Comparison of ENCODE assay signal across 8 cellular contexts in genomic region chr19:1019616-1019961, GRCh38. TPM values are rescaled to one million over a fixed set of nuclear protein-coding genes. Genes with fewer than 3 reads are reported as not detected.
DNase-seq lines count a peak whose midpoint lies in the region; ATAC-seq and TF ChIP-seq lines count a peak whose summit lies in the region.

No MANE protein-coding gene starts in this region.

- no peak for TF ChIP-seq CTCF in brain microvascular endothelial cell (IDR thresholded peaks at IDR 0.05; ENCODE audit: low read depth, low read length, missing control alignments)

- WGBS in urinary bladder = 59% methylated on average over 18 of the region's 18 CpGs

- H3K4me3 ChIP-seq in brain microvascular endothelial cell (ENCODE audit: low read depth, low read length) (peak overlapping the region; percentile 92), urinary bladder (ENCODE audit: low read depth, low read length) (peak overlapping the region; percentile 87)

- no peaks in the 10 kb centered on the region for H3K27me3 ChIP-seq in brain microvascular endothelial cell (replicated peaks)

- peaks cover 9% of the 10 kb centered on the region for H3K4me1 ChIP-seq in urinary bladder (ENCODE audit: insufficient read depth)

- no peak for TF ChIP-seq POLR2A in GM18505 (IDR thresholded peaks at IDR 0.05; ENCODE audit: borderline replicate concordance, extremely low read depth, insufficient read depth, insufficient read length)

- H3K36me3 ChIP-seq in brain microvascular endothelial cell (replicated peaks) = no peaks in the 10 kb centered on the region
- H3K36me3 ChIP-seq in urinary bladder (ENCODE audit: insufficient read depth) = no peaks in the 10 kb centered on the region

- ATAC-seq in GM18505 (IDR thresholded peaks at IDR 0.05; ENCODE audit: unreplicated experiment) = no peak

- H3K27ac Mint-ChIP-seq in activated naive CD4-positive, alpha-beta T cell treated with anti-CD3 and anti-CD28 coated beads, Interleukin-2, amount 50 U/mL, for 24 hours = peak overlapping the region; percentile 85

- peaks cover 33% of the 10 kb centered on the region for H3K4me1 Mint-ChIP-seq in activated naive CD4-positive, alpha-beta T cell treated with anti-CD3 and anti-CD28 coated beads, Interleukin-2, amount 50 U/mL, for 24 hours

- in situ Hi-C loops in brain microvascular endothelial cell (cut with HindIII; ENCODE audit: low pct_ligation_motif_present, low sequenced_read_pairs) = no loop called here

- no peak for DNase-seq in activated naive CD4-positive, alpha-beta T cell (lab: John Stamatoyannopoulos, UW)
- no peak for DNase-seq in brain microvascular endothelial cell
- peak; percentile 89 for DNase-seq in mesenteric fat pad (ENCODE audit: low spot score)
- DNase-seq in DMS 273 treated with DMSO at 0.1 percent for 48 hours (lab: John Stamatoyannopoulos, UW) = no peak
- no peak for DNase-seq in NCI-H345 treated with DMSO at 0.1 percent for 48 hours (lab: John Stamatoyannopoulos, UW; ENCODE audit: unreplicated experiment)

- H3K27me3 Mint-ChIP-seq in activated naive CD4-positive, alpha-beta T cell treated with anti-CD3 and anti-CD28 coated beads, Interleukin-2, amount 50 U/mL, for 24 hours = no peaks in the 10 kb centered on the region

- peak overlapping the region; percentile 91 for H3K4me3 Mint-ChIP-seq in activated naive CD4-positive, alpha-beta T cell treated with anti-CD3 and anti-CD28 coated beads, Interleukin-2, amount 50 U/mL, for 24 hours

- no peaks in the 10 kb centered on the region for H3K36me3 Mint-ChIP-seq in activated naive CD4-positive, alpha-beta T cell treated with anti-CD3 and anti-CD28 coated beads, Interleukin-2, amount 50 U/mL, for 24 hours

- H3K27ac ChIP-seq in brain microvascular endothelial cell = no peak overlapping the region
- no peak overlapping the region for H3K27ac ChIP-seq in urinary bladder (ENCODE audit: low read depth)

- no peaks in the 10 kb centered on the region for H3K9me3 Mint-ChIP-seq in activated naive CD4-positive, alpha-beta T cell treated with anti-CD3 and anti-CD28 coated beads, Interleukin-2, amount 50 U/mL, for 24 hours

RNA-seq across cellular contexts. Expression of gene TMEM259, which starts 1.3 kb away (rescaled TPM):
- 143 TPM for total RNA-seq in mesenteric fat pad
- 34.5 TPM for total RNA-seq in urinary bladder
- polyA plus RNA-seq in urinary bladder = 159 TPM

RNA-seq across cellular contexts. Expression of gene RNU6-2, which starts 1.7 kb away (rescaled TPM):
- not detected for total RNA-seq in mesenteric fat pad
- not detected for total RNA-seq in urinary bladder
- not detected for polyA plus RNA-seq in urinary bladder

RNA-seq across cellular contexts. Expression of gene CNN2, which starts 6.8 kb away (rescaled TPM):
- total RNA-seq in mesenteric fat pad (124 TPM), urinary bladder (73.3 TPM)
- 97.1 TPM for polyA plus RNA-seq in urinary bladder

RNA-seq across cellular contexts. Expression of gene GRIN3B, which starts 19.4 kb away (rescaled TPM):
- total RNA-seq in mesenteric fat pad (0.16 TPM), urinary bladder (not detected)
- polyA plus RNA-seq in urinary bladder = 0.06 TPM

RNA-seq across cellular contexts. Expression of gene ABCA7, which starts 20.3 kb away (rescaled TPM):
- total RNA-seq in mesenteric fat pad (19.9 TPM), urinary bladder (1.9 TPM)
- polyA plus RNA-seq in urinary bladder = 5.9 TPM
